20 cellular contexts compared by ENCODE assay signal in genomic region chr18:77608807-77609206, GRCh38.
"Had no signal": no experiment of that assay in that cellular context is flagged by ENCODE, and none has a peak within 500 bp of the region (broad histone marks: within the 10 kb centered on the region; RNA-seq: fewer than 3 reads in every experiment).

No MANE protein-coding gene starts in this region.

- DNase-seq: dermis blood vessel endothelial cell; effector CD4-positive, alpha-beta T cell; foreskin melanocyte; head of caudate nucleus; kidney glomerular epithelial cell; naive thymus-derived CD4-positive, alpha-beta T cell; nephron progenitor cell; posterior cingulate gyrus; spleen; stimulated activated CD4-positive, alpha-beta T cell treated with anti-CD3 and anti-CD28 coated beads, Interleukin-15, amount 100 ng/mL, for 24 hours; stimulated activated CD4-positive, alpha-beta T cell treated with anti-CD3 and anti-CD28 coated beads, Interleukin-1b, Interleukin-23, amount 100 ng/mL, for 48 hours; stimulated activated CD4-positive, alpha-beta T cell treated with anti-CD3 and anti-CD28 coated beads, Interleukin-4, amount 100 ng/mL, for 24 hours; stimulated activated naive B cell treated with anti-CD40 and anti-IgM and Interleukin-4, amounts not matched to agents 10 μg/mL and 1 μg/mL and 100 μg/mL, for 72 hours; stimulated activated naive CD8-positive, alpha-beta T cell treated with anti-CD3 and anti-CD28 coated beads, Interleukin-15, amount 100 ng/mL, for 72 hours; testis; upper lobe of right lung had no signal

- ATAC-seq: naive thymus-derived CD4-positive, alpha-beta T cell; sciatic nerve; stimulated activated naive B cell treated with anti-CD40 and anti-IgM and Interleukin-4, amounts not matched to agents 10 μg/mL and 1 μg/mL and 100 μg/mL, for 72 hours; stimulated activated naive CD8-positive, alpha-beta T cell treated with anti-CD3 and anti-CD28 coated beads, Interleukin-15, amount 100 ng/mL, for 72 hours; upper lobe of right lung had no signal

- H3K36me3 ChIP-seq: spleen, tibial nerve, upper lobe of right lung, vagina had no signal

- H2AFZ ChIP-seq: hepatocyte had no signal

- H3K27me3 ChIP-seq: hepatocyte, spleen, testis, tibial nerve, vagina had no signal

- H3K27ac ChIP-seq: hepatocyte, spleen, testis, tibial nerve, upper lobe of right lung, vagina had no signal

- H3K4me2 ChIP-seq: hepatocyte had no signal

- H3K9me3 ChIP-seq: spleen, testis, tibial nerve, upper lobe of right lung, vagina had no signal

- H3K4me1 ChIP-seq: spleen, testis, tibial nerve, upper lobe of right lung, vagina had no signal

- H3K4me3 ChIP-seq: hepatocyte, spleen, testis, tibial nerve, upper lobe of right lung, vagina had no signal

- H3K79me2 ChIP-seq: hepatocyte had no signal
